16 cellular contexts compared by ENCODE assay signal in genomic region chr1:218364028-218364710, GRCh38. TPM values are rescaled to one million over a fixed set of nuclear protein-coding genes. Genes with fewer than 3 reads are reported as not detected.
DNase-seq lines count a peak whose midpoint lies in the region; ATAC-seq and TF ChIP-seq lines count a peak whose summit lies in the region.
"Had no signal": no experiment of that assay in that cellular context is flagged by ENCODE, and none has a peak within 500 bp of the region (broad histone marks: within the 10 kb centered on the region; RNA-seq: fewer than 3 reads in every experiment).

No MANE protein-coding gene starts in this region.

- no peaks in the 10 kb centered on the region for H3F3A ChIP-seq in SK-N-SH (replicated peaks; ENCODE audit: insufficient read depth)

- in situ Hi-C loops in transverse colon (cut with MboI; ENCODE audit: low pct_ligation_motif_present in 1 of 4, low pct_unique_long_range_greater_than_20kb in 1 of 4, low sequenced_read_pairs in 3 of 4): no loop called here

- H3K36me3 ChIP-seq in mesenchymal stem cell (ENCODE audit: control insufficient read depth in 1 of 2, insufficient read depth in 2 of 2, low read depth in 1 of 2, low read length in 2 of 2): peaks cover 0 to 28% of the 10 kb centered on the region in 2 experiments
- H3K36me3 ChIP-seq in transverse colon: no peaks in the 10 kb centered on the region
- H3K36me3 ChIP-seq in SK-N-SH (replicated peaks in 1 of 2; ENCODE audit: control insufficient read depth in 1 of 2, insufficient read depth in 2 of 2, low read length in 1 of 2): no peaks in the 10 kb centered on the region
- H3K36me3 ChIP-seq: BE2C had no signal

- no peaks in the 10 kb centered on the region for H3K27me3 Mint-ChIP-seq in brain
- H3K27me3 Mint-ChIP-seq: stimulated activated naive CD8-positive, alpha-beta T cell treated with anti-CD3 and anti-CD28 coated beads, Interleukin-15, amount 100 ng/mL, for 72 hours had no signal

- H3K9ac ChIP-seq in mesenchymal stem cell (ENCODE audit: low read length) (no peak overlapping the region), SK-N-SH (no peak overlapping the region)

- H3K9me3 ChIP-seq in mesenchymal stem cell (ENCODE audit: control insufficient read depth, low read length): no peaks in the 10 kb centered on the region
- no peaks in the 10 kb centered on the region for H3K9me3 ChIP-seq in transverse colon
- no peaks in the 10 kb centered on the region for H3K9me3 ChIP-seq in SK-N-SH
- H3K9me3 ChIP-seq: BE2C had no signal

- no peak overlapping the region for H3K4ac ChIP-seq in mesenchymal stem cell (ENCODE audit: low read depth in 1 of 2, low read length in 2 of 2)

- CTCF ChIA-PET in SK-N-SH (lab: Yijun Ruan, JAX): interaction anchor here (0.9 to 1.0 kb wide), 2 partner anchors 1202 to 1448 kb away, joined by 4 read pairs; no protein-coding TSS in a partner anchor

- no peak overlapping the region for H2BK120ac ChIP-seq in mesenchymal stem cell (ENCODE audit: low read depth, low read length)

- H3K9me3 Mint-ChIP-seq in brain: no peaks in the 10 kb centered on the region
- H3K9me3 Mint-ChIP-seq: activated CD8-positive, alpha-beta T cell treated with anti-CD3 and anti-CD28 coated beads for 36 hours; activated T-helper 1 cell treated with anti-CD3 and anti-CD28 coated beads, Interleukin-12 subunit alpha, Interleukin-12 subunit beta, Interleukin-2, Interleukin-4 antibody, amounts not matched to agents 30 ng/mL and 10 ng/mL and 1 ng/mL, durations not matched to agents 14 hours and 24 hours and 36 hours; stimulated activated naive CD8-positive, alpha-beta T cell treated with anti-CD3 and anti-CD28 coated beads, Interleukin-15, amount 100 ng/mL, for 72 hours had no signal

- H2AK5ac ChIP-seq in mesenchymal stem cell (ENCODE audit: low read length, severe bottlenecking): peak overlapping the region; percentile 21

- H3K27me3 ChIP-seq in mesenchymal stem cell (ENCODE audit: control insufficient read depth in 1 of 2, insufficient read depth in 1 of 2, low read length in 2 of 2) (no peaks in the 10 kb centered on the region), transverse colon (no peaks in the 10 kb centered on the region), SK-N-SH (ENCODE audit: insufficient read depth) (no peaks in the 10 kb centered on the region)
- H3K27me3 ChIP-seq: BE2C had no signal

- H3K27ac Mint-ChIP-seq in brain: peak overlapping the region in 3 of 5 experiments; percentile 51 to 94 (median 71)
- H3K27ac Mint-ChIP-seq: activated CD8-positive, alpha-beta T cell treated with anti-CD3 and anti-CD28 coated beads for 36 hours; activated T-helper 1 cell treated with anti-CD3 and anti-CD28 coated beads, Interleukin-12 subunit alpha, Interleukin-12 subunit beta, Interleukin-2, Interleukin-4 antibody, amounts not matched to agents 30 ng/mL and 10 ng/mL and 1 ng/mL, durations not matched to agents 14 hours and 24 hours and 36 hours; stimulated activated naive CD8-positive, alpha-beta T cell treated with anti-CD3 and anti-CD28 coated beads, Interleukin-15, amount 100 ng/mL, for 72 hours had no signal

- H3K36me3 Mint-ChIP-seq in brain: peaks cover 8% of the 10 kb centered on the region

- H3K79me2 ChIP-seq in SK-N-SH (ENCODE audit: insufficient read depth): peaks cover under 1% of the 10 kb centered on the region; the same call in 1 of the 2 replicates

- peak overlapping the region in 1 of 2 experiments; percentile 11 for H3K18ac ChIP-seq in mesenchymal stem cell (ENCODE audit: low read depth in 1 of 2, low read length in 2 of 2)

- H2BK12ac ChIP-seq in mesenchymal stem cell (ENCODE audit: low read length in 2 of 2): no peak overlapping the region

- no peaks in the 10 kb centered on the region for H4K20me1 ChIP-seq in SK-N-SH (ENCODE audit: insufficient read depth)

- TF ChIP-seq EP300 in transverse colon (IDR thresholded peaks at IDR 0.05; ENCODE audit: low read depth) (no peak), SK-N-SH (IDR thresholded peaks at IDR 0.05; ENCODE audit: borderline replicate concordance in 1 of 2, low read depth in 1 of 2, low read length in 1 of 2) (no peak)

- H2AFZ ChIP-seq in mesenchymal stem cell (ENCODE audit: low read depth, low read length): no peak overlapping the region
- no peak overlapping the region for H2AFZ ChIP-seq in SK-N-SH (ENCODE audit: low read depth)

- no peak overlapping the region for H4K91ac ChIP-seq in mesenchymal stem cell (ENCODE audit: low read length)

- no peak overlapping the region for H3K14ac ChIP-seq in mesenchymal stem cell (ENCODE audit: low read length in 2 of 2)

- H3K4me1 ChIP-seq in mesenchymal stem cell (ENCODE audit: control insufficient read depth, insufficient read depth, low read depth, low read length) (peaks cover 27% of the 10 kb centered on the region), transverse colon (peaks cover 0 to 3% (median 0%) of the 10 kb centered on the region in 4 donors), SK-N-SH (ENCODE audit: control insufficient read depth in 1 of 2, insufficient read depth in 2 of 2, low read depth in 1 of 2, low read length in 1 of 2) (peaks cover 2 to 4% of the 10 kb centered on the region in 2 experiments; a peak in 3 of 4 replicates)
- H3K4me1 ChIP-seq: BE2C had no signal

- ATAC-seq in HG02763 (IDR thresholded peaks at IDR 0.05; ENCODE audit: unreplicated experiment): no peak
- ATAC-seq: activated CD8-positive, alpha-beta T cell treated with anti-CD3 and anti-CD28 coated beads for 36 hours; left cardiac atrium; stimulated activated naive CD8-positive, alpha-beta T cell treated with anti-CD3 and anti-CD28 coated beads, Interleukin-15, amount 100 ng/mL, for 72 hours had no signal

- no peak overlapping the region for H2BK15ac ChIP-seq in mesenchymal stem cell (ENCODE audit: low read depth, poor library complexity, severe bottlenecking)

- peaks cover 58% of the 10 kb centered on the region for H3K4me1 Mint-ChIP-seq in brain
- H3K4me1 Mint-ChIP-seq: stimulated activated naive CD8-positive, alpha-beta T cell treated with anti-CD3 and anti-CD28 coated beads, Interleukin-15, amount 100 ng/mL, for 72 hours had no signal

- H3K79me1 ChIP-seq in mesenchymal stem cell (replicated peaks; ENCODE audit: low read length, poor library complexity, severe bottlenecking): peaks cover 4% of the 10 kb centered on the region

- intact Hi-C loops in transverse colon (cut with DNase I; ENCODE audit: low total_unique reads): no loop called here

- TF ChIP-seq RAD21 in SK-N-SH (IDR thresholded peaks at IDR 0.05; ENCODE audit: low read length): no peak

- TF ChIP-seq CTCF in brain (conservative IDR thresholded peaks at IDR 0.05) (no peak), transverse colon (IDR thresholded peaks at IDR 0.05) (no peak), SK-N-SH (IDR thresholded peaks at IDR 0.05) (no peak)

- TF ChIP-seq POLR2A in transverse colon (IDR thresholded peaks at IDR 0.05): no peak

- no peak overlapping the region for H4K8ac ChIP-seq in mesenchymal stem cell (ENCODE audit: low read length)

- POLR2A ChIA-PET in SK-N-SH (lab: Yijun Ruan, JAX): no interaction called here

- H3K23ac ChIP-seq in mesenchymal stem cell (ENCODE audit: low read length in 2 of 2): no peak overlapping the region

- no peak overlapping the region for H3K4me3 ChIP-seq in mesenchymal stem cell (ENCODE audit: insufficient read depth in 1 of 2, low read depth in 1 of 2, low read length in 2 of 2)
- H3K4me3 ChIP-seq in transverse colon: no peak overlapping the region
- H3K4me3 ChIP-seq in SK-N-SH (ENCODE audit: low read depth in 2 of 2, low read length in 1 of 2): no peak overlapping the region

- H3K4me2 ChIP-seq in mesenchymal stem cell (ENCODE audit: low read length, poor library complexity, severe bottlenecking) (no peak overlapping the region), SK-N-SH (no peak overlapping the region)

- H3K4me3 Mint-ChIP-seq in brain: peak overlapping the region in 1 of 5 experiments; percentile 12
- H3K4me3 Mint-ChIP-seq: activated CD8-positive, alpha-beta T cell treated with anti-CD3 and anti-CD28 coated beads for 36 hours; activated T-helper 1 cell treated with anti-CD3 and anti-CD28 coated beads, Interleukin-12 subunit alpha, Interleukin-12 subunit beta, Interleukin-2, Interleukin-4 antibody, amounts not matched to agents 30 ng/mL and 10 ng/mL and 1 ng/mL, durations not matched to agents 14 hours and 24 hours and 36 hours; stimulated activated naive CD8-positive, alpha-beta T cell treated with anti-CD3 and anti-CD28 coated beads, Interleukin-15, amount 100 ng/mL, for 72 hours had no signal

- H2BK5ac ChIP-seq in mesenchymal stem cell (ENCODE audit: low read depth, low read length, poor library complexity, severe bottlenecking): no peak overlapping the region

- peak overlapping the region; percentile 23 for H3K27ac ChIP-seq in mesenchymal stem cell (ENCODE audit: low read length, poor library complexity, severe bottlenecking)
- peak overlapping the region in 3 of 4 donors; percentile 31 to 57 (median 44) for H3K27ac ChIP-seq in transverse colon
- H3K27ac ChIP-seq in SK-N-SH (ENCODE audit: low read depth in 2 of 2, low read length in 1 of 2): no peak overlapping the region

- DNase-seq in NCI-H2196 treated with DMSO at 0.1 percent for 48 hours (lab: John Stamatoyannopoulos, UW; ENCODE audit: unreplicated experiment): peak; percentile 25
- DNase-seq in mesenchymal stem cell: no peak
- DNase-seq in transverse colon: no peak
- DNase-seq in SK-N-SH: no peak
- no peak for DNase-seq in UCSD-AML1 (lab: John Stamatoyannopoulos, UW; ENCODE audit: unreplicated experiment)
- DNase-seq: activated CD8-positive, alpha-beta T cell treated with anti-CD3 and anti-CD28 coated beads for 36 hours; amniotic stem cell; BE2C; left cardiac atrium; NCI-H2227 treated with DMSO at 0.1 percent for 48 hours; posterior cingulate gyrus; stimulated activated CD4-positive, alpha-beta T cell treated with anti-CD3 and anti-CD28 coated beads, Interleukin-15, amount 100 ng/mL, for 24 hours; stimulated activated naive CD8-positive, alpha-beta T cell treated with anti-CD3 and anti-CD28 coated beads, Interleukin-15, amount 100 ng/mL, for 72 hours had no signal

- 87% methylated on average over 8 of the region's 8 CpGs for WGBS in mesenchymal stem cell
- 75 to 77% methylated on average over 5 to 8 of the region's 8 CpGs for WGBS in transverse colon (ENCODE audit: low coverage in 1 of 2), 2 donors
- 97% methylated on average over 7 of the region's 8 CpGs for WGBS in SK-N-SH (ENCODE audit: low lambda C conversion rate)

- H3K9me2 ChIP-seq in SK-N-SH: no peaks in the 10 kb centered on the region

RNA-seq across cellular contexts. Expression of gene TGFB2, which starts 19.0 kb away (rescaled TPM):
- polyA plus RNA-seq in brain (ENCODE audit: insufficient read depth, low read depth, low replicate concordance) (7.8 TPM), SK-N-SH (2012; rRNA removed) (2.4 and 3.8 TPM in 2 replicates)
- polyA plus RNA-seq in mesenchymal stem cell (2013, experiment 1 of 2): 23.5 TPM
- 23.9 TPM for polyA plus RNA-seq in mesenchymal stem cell (2013, experiment 2 of 2)
- total RNA-seq in transverse colon: 1 to 10 TPM in 2 of 4 donors, under 1 TPM in 2; 0.41 to 2.2 (median 1.1) TPM
- 4.0 and 5.1 TPM in 2 replicates for polyA plus RNA-seq in SK-N-SH (2012; cell fraction: cytosol; rRNA removed)
- 2.6 and 7.2 TPM in 2 replicates for polyA plus RNA-seq in SK-N-SH (2012; cell fraction: nucleus; rRNA removed)
- total RNA-seq: activated CD8-positive, alpha-beta T cell treated with anti-CD3 and anti-CD28 coated beads for 36 hours; activated T-helper 1 cell treated with anti-CD3 and anti-CD28 coated beads, Interleukin-12 subunit alpha, Interleukin-12 subunit beta, Interleukin-2, Interleukin-4 antibody, amounts not matched to agents 30 ng/mL and 10 ng/mL and 1 ng/mL, durations not matched to agents 14 hours and 24 hours and 36 hours had no signal

Comparison
In these comparisons a context has a peak if more than half of its experiments do, and no peak if none do; other contexts are left out.
1. H3K27ac ChIP-seq: peak in mesenchymal stem cell (single experiment) and transverse colon (3 of 4); none in SK-N-SH (0 of 2).